22 cellular contexts compared by ENCODE assay signal in the genomic region with DNA sequence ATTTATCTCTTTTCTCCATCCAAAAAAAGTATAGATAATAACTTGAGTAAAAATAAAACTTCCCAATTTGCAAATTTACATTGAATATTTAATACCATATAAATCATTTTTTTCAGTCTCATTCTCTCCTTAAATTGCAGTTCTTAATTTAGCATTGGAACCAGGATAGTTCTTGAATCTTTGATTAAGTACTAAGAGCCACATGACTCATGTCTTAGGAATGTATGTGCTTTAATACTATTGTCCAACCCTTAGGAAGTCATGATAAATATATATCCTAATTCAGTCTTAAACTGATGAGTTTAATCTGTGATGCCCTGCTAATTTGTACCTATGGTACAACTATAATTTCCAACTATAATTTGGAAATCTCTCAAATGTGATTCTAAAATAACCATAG.
A peak's percentile ranks its signal among the peaks of the same experiment; 100 is the strongest.
DNase-seq lines count a peak whose midpoint lies in the region; ATAC-seq, FAIRE-seq and TF ChIP-seq lines count a peak whose summit lies in the region.
"Had no signal": no experiment of that assay in that cellular context is flagged by ENCODE, and none has a peak within 500 bp of the region (broad histone marks: within the 10 kb centered on the region; RNA-seq: fewer than 3 reads in every experiment).

No MANE protein-coding gene starts in this region.

- H3K4me2 ChIP-seq in A549 = no peak overlapping the region
- H3K4me2 ChIP-seq: BLaER1 treated with 17β-estradiol and CSF1 and Interleukin-3, amounts not matched to agents 10 nM and 100 nM; neural progenitor cell had no signal

- no peak for DNase-seq in A549 (ENCODE audit: low read depth in 1 of 2, low spot score in 1 of 2)
- peak; percentile 17 for DNase-seq in RKO (ENCODE audit: low spot score)
- peak; percentile 81 for DNase-seq in choroid plexus epithelial cell (ENCODE audit: low read depth)
- peak; percentile 40 for DNase-seq in iris pigment epithelial cell (ENCODE audit: low read depth)
- no peak for DNase-seq in GM10266 (ENCODE audit: extremely low spot score)
- DNase-seq in HEK293T (ENCODE audit: extremely low spot score) = no peak
- DNase-seq in NCI-H446 treated with DMSO at 0.1 percent for 48 hours (lab: John Stamatoyannopoulos, UW) = no peak
- DNase-seq: activated CD4-positive, alpha-beta memory T cell treated with anti-CD3 and anti-CD28 coated beads for 36 hours; activated gamma-delta T cell; GOT3; heart right ventricle; immature natural killer cell; NCI-H1694 treated with DMSO at 0.1 percent for 48 hours; spleen; stimulated activated CD4-positive, alpha-beta T cell treated with anti-CD3 and anti-CD28 coated beads, Interleukin-4, amount 100 ng/mL, for 4 hours; stomach had no signal

- no peaks in the 10 kb centered on the region for H3K4me1 ChIP-seq in A549
- H3K4me1 ChIP-seq: BLaER1 treated with 17β-estradiol and CSF1 and Interleukin-3, amounts not matched to agents 10 nM and 100 nM; heart right ventricle; neural progenitor cell; prostate gland; spleen; stomach had no signal

- CTCF ChIA-PET in A549 (lab: Yijun Ruan, JAX) = no interaction called here
- CTCF ChIA-PET in HEK293T (lab: Yijun Ruan, JAX) = no interaction called here

- TF ChIP-seq CTCF in A549 (IDR thresholded peaks at IDR 0.05) (no peak), choroid plexus epithelial cell (conservative IDR thresholded peaks at IDR 0.05; ENCODE audit: low read depth, low read length) (no peak), GM10266 (IDR thresholded peaks at IDR 0.05; ENCODE audit: control insufficient read depth, insufficient read depth, low read depth, missing control alignments) (no peak)

- TF ChIP-seq EP300 in A549 (IDR thresholded peaks at IDR 0.05) = no peak

- no peak for TF ChIP-seq RAD21 in A549 (conservative IDR thresholded peaks at IDR 0.05 in 1 of 2, IDR thresholded peaks at IDR 0.05 in 1 of 2)

- POLR2A ChIA-PET in A549 (lab: Yijun Ruan, JAX) (no interaction called here), HEK293T (lab: Yijun Ruan, JAX) (no interaction called here)

- no peak overlapping the region for H3K27ac ChIP-seq in A549
- H3K27ac ChIP-seq: BLaER1 treated with 17β-estradiol and CSF1 and Interleukin-3, amounts not matched to agents 10 nM and 100 nM; heart right ventricle; neural progenitor cell; prostate gland; SK-N-MC; spleen; stomach had no signal

- H3K9me3 ChIP-seq in A549 = no peaks in the 10 kb centered on the region
- H3K9me3 ChIP-seq: BLaER1 treated with 17β-estradiol and CSF1 and Interleukin-3, amounts not matched to agents 10 nM and 100 nM; prostate gland; spleen; stomach had no signal

- H3K4me3 ChIP-seq in A549 = no peak overlapping the region
- no peak overlapping the region for H3K4me3 ChIP-seq in choroid plexus epithelial cell (ENCODE audit: low read depth, low read length)
- H3K4me3 ChIP-seq: BLaER1 treated with 17β-estradiol and CSF1 and Interleukin-3, amounts not matched to agents 10 nM and 100 nM; heart right ventricle; neural progenitor cell; prostate gland; SK-N-MC; spleen; stomach had no signal

- ATAC-seq in A549 (no peak), GM18870 (IDR thresholded peaks at IDR 0.05; ENCODE audit: unreplicated experiment) (no peak)
- ATAC-seq: esophagus mucosa, heart right ventricle had no signal

- TF ChIP-seq POLR2A in A549 (IDR thresholded peaks at IDR 0.05; ENCODE audit: low read length) = no peak

- FAIRE-seq in A549 (lab: Jason Lieb, UNC) = no peak

TF ChIP-seq in A549, 52 proteins besides CTCF, POLR2A, EP300 and RAD21:
- TF ChIP-seq FOSL2 (IDR thresholded peaks at IDR 0.05) = no peak
- TF ChIP-seq FOSL2 (CRISPR knock-in tag; IDR thresholded peaks at IDR 0.05) = peak; percentile 22; the same call in 1 of the 2 replicates
- TF ChIP-seq ESRRA (IDR thresholded peaks at IDR 0.05; ENCODE audit: borderline replicate concordance, low read length) = no peak
- TF ChIP-seq KDM1A (IDR thresholded peaks at IDR 0.05; ENCODE audit: low read depth) = no peak
- TF ChIP-seq, protein P1, sequence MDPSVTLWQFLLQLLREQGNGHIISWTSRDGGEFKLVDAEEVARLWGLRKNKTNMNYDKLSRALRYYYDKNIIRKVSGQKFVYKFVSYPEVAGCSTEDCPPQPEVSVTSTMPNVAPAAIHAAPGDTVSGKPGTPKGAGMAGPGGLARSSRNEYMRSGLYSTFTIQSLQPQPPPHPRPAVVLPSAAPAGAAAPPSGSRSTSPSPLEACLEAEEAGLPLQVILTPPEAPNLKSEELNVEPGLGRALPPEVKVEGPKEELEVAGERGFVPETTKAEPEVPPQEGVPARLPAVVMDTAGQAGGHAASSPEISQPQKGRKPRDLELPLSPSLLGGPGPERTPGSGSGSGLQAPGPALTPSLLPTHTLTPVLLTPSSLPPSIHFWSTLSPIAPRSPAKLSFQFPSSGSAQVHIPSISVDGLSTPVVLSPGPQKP (IDR thresholded peaks at IDR 0.05; ENCODE audit: low read depth, low read length) = no peak
- TF ChIP-seq, protein P2, sequence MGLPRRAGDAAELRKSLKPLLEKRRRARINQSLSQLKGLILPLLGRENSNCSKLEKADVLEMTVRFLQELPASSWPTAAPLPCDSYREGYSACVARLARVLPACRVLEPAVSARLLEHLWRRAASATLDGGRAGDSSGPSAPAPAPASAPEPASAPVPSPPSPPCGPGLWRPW (IDR thresholded peaks at IDR 0.05) = no peak
- no peak for TF ChIP-seq PHF8 (IDR thresholded peaks at IDR 0.05; ENCODE audit: borderline replicate concordance, low read depth)
- no peak for TF ChIP-seq ZNF302 (CRISPR knock-in tag; IDR thresholded peaks at IDR 0.05)
- TF ChIP-seq MAFK (IDR thresholded peaks at IDR 0.05; ENCODE audit: partially characterized antibody) = no peak

TF ChIP-seq in HEK293T, 16 proteins besides CTCF, POLR2A, EP300 and RAD21:
- TF ChIP-seq SUZ12 (IDR thresholded peaks at IDR 0.05) = no peak
- no peak for TF ChIP-seq SP1 (IDR thresholded peaks at IDR 0.05)
- TF ChIP-seq FOXK2 (IDR thresholded peaks at IDR 0.05) = no peak
- no peak for TF ChIP-seq NFRKB (IDR thresholded peaks at IDR 0.05)
- no peak for TF ChIP-seq TARDBP (IDR thresholded peaks at IDR 0.05)
- no peak for TF ChIP-seq L3MBTL2 (conservative IDR thresholded peaks at IDR 0.05)
- no peak for TF ChIP-seq ARNT (IDR thresholded peaks at IDR 0.05)
- TF ChIP-seq FOXA1 (IDR thresholded peaks at IDR 0.05) = no peak
- no peak for TF ChIP-seq ZNF384 (IDR thresholded peaks at IDR 0.05)
- no peak for TF ChIP-seq BHLHE40 (IDR thresholded peaks at IDR 0.05; ENCODE audit: borderline replicate concordance)
- TF ChIP-seq FOXM1 (IDR thresholded peaks at IDR 0.05; ENCODE audit: borderline replicate concordance) = no peak
- no peak for TF ChIP-seq LEF1 (IDR thresholded peaks at IDR 0.05; ENCODE audit: borderline replicate concordance)
- TF ChIP-seq PKNOX1 (IDR thresholded peaks at IDR 0.05) = no peak
- no peak for TF ChIP-seq CTBP1 (IDR thresholded peaks at IDR 0.05; ENCODE audit: borderline replicate concordance)
- TF ChIP-seq HDGF (IDR thresholded peaks at IDR 0.05; ENCODE audit: borderline replicate concordance) = no peak
- TF ChIP-seq ELF4 (IDR thresholded peaks at IDR 0.05) = no peak

Comparison
In these comparisons a context has a peak if more than half of its experiments do, and no peak if none do; other contexts are left out.
1. DNase-seq: peak in RKO (single experiment), choroid plexus epithelial cell (single experiment) and iris pigment epithelial cell (single experiment); none in A549 (0 of 2), GM10266 (single experiment), HEK293T (single experiment) and NCI-H446 treated with DMSO at 0.1 percent for 48 hours (single experiment).